ENCODE assay signal across 1 cellular context in the genomic region with DNA sequence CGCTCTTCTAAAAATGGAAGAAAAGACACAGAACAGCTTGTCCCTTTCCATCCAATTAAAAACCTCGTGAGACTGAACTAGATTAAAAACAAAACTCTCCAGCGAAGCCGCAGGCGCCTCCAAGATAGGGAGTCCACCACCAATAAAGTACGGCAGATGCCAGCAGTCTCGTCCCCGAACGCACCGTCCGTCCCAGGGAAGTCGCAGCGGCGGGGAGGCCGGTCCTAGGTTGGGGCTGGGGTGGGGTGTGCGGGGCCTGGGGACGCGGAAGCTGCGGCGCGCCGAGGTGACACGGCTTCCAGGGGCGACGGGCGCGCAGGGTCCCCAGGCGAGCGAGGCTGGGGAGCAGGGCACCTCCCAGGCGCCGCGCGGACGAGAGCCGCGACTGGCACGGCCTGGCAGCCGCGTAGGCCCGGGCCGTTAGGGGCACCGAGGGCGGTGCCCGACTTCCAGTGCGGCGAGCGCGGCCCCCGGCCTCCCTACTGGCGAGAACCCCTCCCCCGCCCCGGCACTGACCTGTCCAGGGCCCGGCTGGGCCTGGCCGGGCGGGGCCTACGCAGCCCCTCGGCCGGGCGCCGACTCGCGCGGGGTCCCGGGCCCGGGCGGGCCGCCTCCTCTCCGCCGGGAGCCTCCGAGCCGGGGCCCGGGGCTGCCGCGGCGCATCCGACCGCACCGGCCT.
A peak's percentile ranks its signal among the peaks of the same experiment; 100 is the strongest.
TF ChIP-seq lines count a peak whose summit lies in the region.

No MANE protein-coding gene starts in this region.

TF ChIP-seq in HEK293, 187 proteins besides CTCF, POLR2A, EP300 and RAD21 (continued from another document):
- TF ChIP-seq ZBTB20 (tag by site-specific recombination; IDR thresholded peaks at IDR 0.05) (peak; percentile 35; the same call in 1 of the 2 replicates), ZNF157 (tag by site-specific recombination; IDR thresholded peaks at IDR 0.05) (no peak), WT1 (tag by site-specific recombination; IDR thresholded peaks at IDR 0.05) (no peak), ZIC2 (tag by site-specific recombination; IDR thresholded peaks at IDR 0.05) (no peak), BCL11B (tag by site-specific recombination; IDR thresholded peaks at IDR 0.05; ENCODE audit: low read depth) (no peak), EGR2 (tag by site-specific recombination; IDR thresholded peaks at IDR 0.05; ENCODE audit: low read depth) (no peak), ZNF341 (tag by site-specific recombination; IDR thresholded peaks at IDR 0.05; ENCODE audit: low read depth) (peak; percentile 84), HOXA7 (CRISPR knock-in tag; IDR thresholded peaks at IDR 0.05; ENCODE audit: borderline replicate concordance) (no peak), ZNF544 (tag by site-specific recombination; IDR thresholded peaks at IDR 0.05) (no peak), ZNF133 (tag by site-specific recombination; IDR thresholded peaks at IDR 0.05) (no peak), ZBTB8A (tag by site-specific recombination; IDR thresholded peaks at IDR 0.05) (peak; percentile 16; the same call in 1 of the 2 replicates), TRIM28 (IDR thresholded peaks at IDR 0.05; ENCODE audit: borderline replicate concordance, low read length) (no peak), SCRT1 (tag by site-specific recombination; IDR thresholded peaks at IDR 0.05; ENCODE audit: borderline replicate concordance) (no peak), ZSCAN30 (tag by site-specific recombination; IDR thresholded peaks at IDR 0.05) (0 out of 2 replicates have a peak, but pooled peaks have one; percentile 15), ZNF2 (tag by site-specific recombination; IDR thresholded peaks at IDR 0.05) (no peak), GLIS2 (tag by site-specific recombination; IDR thresholded peaks at IDR 0.05) (0 out of 2 replicates have a peak, but pooled peaks have one; percentile 50), BCL11A (tag by site-specific recombination; IDR thresholded peaks at IDR 0.05; ENCODE audit: low read depth) (no peak), ZNF677 (tag by site-specific recombination; IDR thresholded peaks at IDR 0.05) (0 out of 2 replicates have a peak, but pooled peaks have one; percentile 10), SETDB1 (IDR thresholded peaks at IDR 0.05; ENCODE audit: insufficient read length, low read length) (no peak), ZNF114 (tag by site-specific recombination; IDR thresholded peaks at IDR 0.05) (no peak), SALL2 (tag by site-specific recombination; IDR thresholded peaks at IDR 0.05; ENCODE audit: borderline replicate concordance) (no peak), MEIS1 (CRISPR knock-in tag; IDR thresholded peaks at IDR 0.05; ENCODE audit: borderline replicate concordance) (no peak), ZNF529 (tag by site-specific recombination; IDR thresholded peaks at IDR 0.05; ENCODE audit: insufficient replicate concordance) (no peak), ZNF558 (tag by site-specific recombination; IDR thresholded peaks at IDR 0.05) (no peak)
- TF ChIP-seq, protein P1, sequence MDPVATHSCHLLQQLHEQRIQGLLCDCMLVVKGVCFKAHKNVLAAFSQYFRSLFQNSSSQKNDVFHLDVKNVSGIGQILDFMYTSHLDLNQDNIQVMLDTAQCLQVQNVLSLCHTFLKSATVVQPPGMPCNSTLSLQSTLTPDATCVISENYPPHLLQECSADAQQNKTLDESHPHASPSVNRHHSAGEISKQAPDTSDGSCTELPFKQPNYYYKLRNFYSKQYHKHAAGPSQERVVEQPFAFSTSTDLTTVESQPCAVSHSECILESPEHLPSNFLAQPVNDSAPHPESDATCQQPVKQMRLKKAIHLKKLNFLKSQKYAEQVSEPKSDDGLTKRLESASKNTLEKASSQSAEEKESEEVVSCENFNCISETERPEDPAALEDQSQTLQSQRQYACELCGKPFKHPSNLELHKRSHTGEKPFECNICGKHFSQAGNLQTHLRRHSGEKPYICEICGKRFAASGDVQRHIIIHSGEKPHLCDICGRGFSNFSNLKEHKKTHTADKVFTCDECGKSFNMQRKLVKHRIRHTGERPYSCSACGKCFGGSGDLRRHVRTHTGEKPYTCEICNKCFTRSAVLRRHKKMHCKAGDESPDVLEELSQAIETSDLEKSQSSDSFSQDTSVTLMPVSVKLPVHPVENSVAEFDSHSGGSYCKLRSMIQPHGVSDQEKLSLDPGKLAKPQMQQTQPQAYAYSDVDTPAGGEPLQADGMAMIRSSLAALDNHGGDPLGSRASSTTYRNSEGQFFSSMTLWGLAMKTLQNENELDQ (tag by site-specific recombination; IDR thresholded peaks at IDR 0.05; ENCODE audit: low read depth), result no peak
- TF ChIP-seq, protein P2, sequence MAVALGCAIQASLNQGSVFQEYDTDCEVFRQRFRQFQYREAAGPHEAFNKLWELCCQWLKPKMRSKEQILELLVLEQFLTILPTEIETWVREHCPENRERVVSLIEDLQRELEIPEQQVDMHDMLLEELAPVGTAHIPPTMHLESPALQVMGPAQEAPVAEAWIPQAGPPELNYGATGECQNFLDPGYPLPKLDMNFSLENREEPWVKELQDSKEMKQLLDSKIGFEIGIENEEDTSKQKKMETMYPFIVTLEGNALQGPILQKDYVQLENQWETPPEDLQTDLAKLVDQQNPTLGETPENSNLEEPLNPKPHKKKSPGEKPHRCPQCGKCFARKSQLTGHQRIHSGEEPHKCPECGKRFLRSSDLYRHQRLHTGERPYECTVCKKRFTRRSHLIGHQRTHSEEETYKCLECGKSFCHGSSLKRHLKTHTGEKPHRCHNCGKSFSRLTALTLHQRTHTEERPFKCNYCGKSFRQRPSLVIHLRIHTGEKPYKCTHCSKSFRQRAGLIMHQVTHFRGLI (tag by site-specific recombination; IDR thresholded peaks at IDR 0.05), result no peak
- TF ChIP-seq, protein P3, sequence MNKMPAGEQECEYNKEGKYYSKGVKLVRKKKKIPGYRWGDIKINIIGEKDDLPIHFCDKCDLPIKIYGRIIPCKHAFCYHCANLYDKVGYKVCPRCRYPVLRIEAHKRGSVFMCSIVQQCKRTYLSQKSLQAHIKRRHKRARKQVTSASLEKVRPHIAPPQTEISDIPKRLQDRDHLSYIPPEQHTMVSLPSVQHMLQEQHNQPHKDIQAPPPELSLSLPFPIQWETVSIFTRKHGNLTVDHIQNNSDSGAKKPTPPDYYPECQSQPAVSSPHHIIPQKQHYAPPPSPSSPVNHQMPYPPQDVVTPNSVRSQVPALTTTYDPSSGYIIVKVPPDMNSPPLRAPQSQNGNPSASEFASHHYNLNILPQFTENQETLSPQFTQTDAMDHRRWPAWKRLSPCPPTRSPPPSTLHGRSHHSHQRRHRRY (tag by site-specific recombination; IDR thresholded peaks at IDR 0.05), result no peak
